Comparison of ENCODE assay signal across 8 cellular contexts in the genomic region with DNA sequence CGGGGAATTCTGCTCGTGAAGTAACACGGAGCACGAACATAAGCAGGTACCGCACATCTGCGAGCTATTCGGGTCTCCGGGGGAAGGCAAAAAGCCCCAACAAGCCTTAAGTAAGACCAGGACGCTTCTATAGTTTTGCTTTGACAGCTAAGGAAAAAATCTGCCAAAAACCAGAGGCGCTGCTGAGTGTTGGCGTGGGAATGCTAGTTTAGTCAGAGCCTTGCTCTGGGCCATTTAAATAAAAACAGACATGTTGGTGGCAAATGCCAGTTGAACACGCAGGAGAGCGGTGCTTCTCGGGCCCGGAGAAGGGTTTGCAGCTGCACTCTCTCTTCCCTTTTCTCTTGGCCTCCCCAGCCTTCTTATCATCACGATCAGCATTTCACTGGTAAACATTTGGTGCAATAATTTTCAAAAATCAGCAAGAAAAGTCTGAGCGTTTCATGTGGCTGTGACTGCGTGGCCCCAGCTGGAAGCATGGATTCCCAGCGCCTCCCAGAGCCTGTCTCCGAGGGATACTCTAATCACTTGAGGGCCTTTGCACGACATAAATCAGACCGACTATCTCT. TPM values are rescaled to one million over a fixed set of nuclear protein-coding genes. Genes with fewer than 3 reads are reported as not detected.
DNase-seq lines count a peak whose midpoint lies in the region; ATAC-seq and TF ChIP-seq lines count a peak whose summit lies in the region.

No MANE protein-coding gene starts in this region.

- H4K20me1 ChIP-seq in PC-9 (ENCODE audit: insufficient read depth) = no peaks in the 10 kb centered on the region

- no peaks in the 10 kb centered on the region for H3K9me3 ChIP-seq in PC-9 (ENCODE audit: insufficient read depth, low read depth)

- CTCF ChIA-PET in PC-9 (lab: Charles Lee) = no interaction called here

- H3F3A ChIP-seq in PC-9 (ENCODE audit: insufficient read depth, low read depth) = peaks cover 12% of the 10 kb centered on the region; the same call in 1 of the 2 replicates

- H3K4me2 ChIP-seq in PC-9 = no peak overlapping the region; the same call in 1 of the 2 replicates

- H3K36me3 ChIP-seq in PC-9 (ENCODE audit: low read depth) = no peaks in the 10 kb centered on the region

- BruUV-seq in PC-9 (replicated peaks; lab: Mats Ljungman, UMichigan) = TSS peak; percentile 5

- H3K79me2 ChIP-seq in PC-9 (ENCODE audit: low read depth) = no peaks in the 10 kb centered on the region

- H3K27me3 ChIP-seq in PC-9 (ENCODE audit: insufficient read depth, low read depth) = no peaks in the 10 kb centered on the region

- POLR2A ChIA-PET in PC-9 (lab: Charles Lee; ENCODE audit: unreplicated experiment) = no interaction called here

- H3K27ac ChIP-seq in PC-9 (peak overlapping the region; percentile 28; the same call in 1 of the 2 replicates), skin epidermis (peak overlapping the region in 20 of 21 experiments; percentile 69 to 91 (median 80))

- H3K4me1 ChIP-seq in PC-9 (replicated peaks; ENCODE audit: insufficient read depth) = peaks cover 37% of the 10 kb centered on the region

- no peaks in the 10 kb centered on the region for H3K9me2 ChIP-seq in PC-9 (ENCODE audit: insufficient read depth)

- DNase-seq in GM12864 (ENCODE audit: low read depth) = no peak
- DNase-seq in PC-9 = no peak
- DNase-seq in fibroblast of mammary gland (ENCODE audit: low read depth) = peak; percentile 86
- no peak for DNase-seq in UCSD-AML1 (lab: John Stamatoyannopoulos, UW; ENCODE audit: unreplicated experiment)
- no peak for DNase-seq in T-helper 9 cell
- no peak for DNase-seq in cerebellum (ENCODE audit: low spot score)

- H3K4me3 ChIP-seq in GM12864 (ENCODE audit: low read depth, low read length) (no peak overlapping the region), PC-9 (no peak overlapping the region), fibroblast of mammary gland (ENCODE audit: control insufficient read depth, low read depth, low read length) (peak overlapping the region; percentile 26), skin epidermis (peak overlapping the region in 2 of 7 experiments; percentile 6 to 16)

- no peak overlapping the region for H2AFZ ChIP-seq in PC-9

- intact Hi-C loops in PC-9 (cut with micrococcal nuclease; ENCODE audit: unreplicated experiment) = no loop called here

- TF ChIP-seq CTCF in GM12864 (IDR thresholded peaks at IDR 0.05; ENCODE audit: low read depth, low read length, missing control alignments) = peak; percentile 0
- TF ChIP-seq CTCF in PC-9 (conservative IDR thresholded peaks at IDR 0.05) = no peak
- no peak for TF ChIP-seq CTCF in fibroblast of mammary gland (conservative IDR thresholded peaks at IDR 0.05; ENCODE audit: control insufficient read depth, insufficient read depth, low read depth, low read length)

- ATAC-seq in HG03095 (IDR thresholded peaks at IDR 0.05; ENCODE audit: unreplicated experiment) = no peak

RNA-seq across cellular contexts. Expression of gene NOTCH1, which starts 6.4 kb away (rescaled TPM):
- total RNA-seq in PC-9 (2021) = 39.2 and 51.4 TPM in 2 replicates
- total RNA-seq in cerebellum = 35.2 TPM
